ENCODE assay signal across 16 cellular contexts in genomic region chr1:244344001-244344400, GRCh38.
DNase-seq lines count a peak whose midpoint lies in the region; ATAC-seq lines count a peak whose summit lies in the region.
"Had no signal": no experiment of that assay in that cellular context is flagged by ENCODE, and none has a peak within 500 bp of the region (broad histone marks: within the 10 kb centered on the region; RNA-seq: fewer than 3 reads in every experiment).

No MANE protein-coding gene starts in this region.

- no peaks in the 10 kb centered on the region for H3K79me1 ChIP-seq in neuronal stem cell (ENCODE audit: low read depth, low read length)

- H3K27me3 ChIP-seq in Karpas-422 (ENCODE audit: low read length): no peaks in the 10 kb centered on the region
- no peaks in the 10 kb centered on the region for H3K27me3 ChIP-seq in neuronal stem cell (ENCODE audit: control insufficient read depth in 3 of 3, insufficient read depth in 3 of 3, low read depth in 1 of 3, low read length in 3 of 3)
- H3K27me3 ChIP-seq: BE2C had no signal

- H4K20me1 ChIP-seq in Karpas-422 (ENCODE audit: insufficient read depth, low read depth, low read length): no peaks in the 10 kb centered on the region

- H3K4ac ChIP-seq in neuronal stem cell (ENCODE audit: low read length): no peak overlapping the region

- no peaks in the 10 kb centered on the region for H3K9me2 ChIP-seq in Karpas-422 (replicated peaks; ENCODE audit: insufficient read depth, low read length)

- no peaks in the 10 kb centered on the region for H3K79me2 ChIP-seq in Karpas-422 (ENCODE audit: low read length)

- H3K9ac ChIP-seq in Karpas-422 (ENCODE audit: low read length) (no peak overlapping the region), neuronal stem cell (ENCODE audit: low read depth, low read length, poor library complexity) (no peak overlapping the region)

- H4K91ac ChIP-seq in neuronal stem cell (ENCODE audit: low read depth, low read length, poor library complexity): no peak overlapping the region

- H3K27ac ChIP-seq in Karpas-422 (ENCODE audit: low read length) (no peak overlapping the region), neuronal stem cell (replicated peaks; ENCODE audit: low read length) (no peak overlapping the region)
- H3K27ac ChIP-seq: A549, HL-60 had no signal

- H3K36me3 ChIP-seq in Karpas-422 (ENCODE audit: insufficient read depth, low read length) (no peaks in the 10 kb centered on the region), neuronal stem cell (replicated peaks in 1 of 2; ENCODE audit: control insufficient read depth in 2 of 2, insufficient read depth in 2 of 2, low read length in 2 of 2) (no peaks in the 10 kb centered on the region)
- H3K36me3 ChIP-seq: BE2C, HAP-1 had no signal

- H3K4me2 ChIP-seq in Karpas-422 (ENCODE audit: low read depth, low read length, poor library complexity, severe bottlenecking): no peak overlapping the region
- no peak overlapping the region for H3K4me2 ChIP-seq in neuronal stem cell (ENCODE audit: insufficient read depth, low read length, poor library complexity, severe bottlenecking)
- H3K4me2 ChIP-seq: A549 had no signal

- no peak overlapping the region for H3K14ac ChIP-seq in neuronal stem cell (ENCODE audit: low read length)

- no peak overlapping the region for H4K8ac ChIP-seq in neuronal stem cell (ENCODE audit: low read depth, low read length)

- no peak overlapping the region for H3K23ac ChIP-seq in neuronal stem cell (ENCODE audit: low read depth, low read length, poor library complexity)

- no peak for ATAC-seq in left lobe of liver
- ATAC-seq: A549, GM12878, K562 had no signal

- H2AK5ac ChIP-seq in neuronal stem cell (ENCODE audit: low read depth, low read length): no peak overlapping the region

- no CpG with 5 or more reads among the region's 6 CpGs for WGBS in neuronal stem cell (ENCODE audit: extremely low coverage in 2 of 2, insufficient read length in 2 of 2, insufficient replicate concordance in 1 of 2), 2 donors

- H3K4me1 ChIP-seq in Karpas-422 (ENCODE audit: low read length): no peaks in the 10 kb centered on the region
- H3K4me1 ChIP-seq in neuronal stem cell (ENCODE audit: control insufficient read depth in 2 of 2, insufficient read depth in 1 of 2, low read depth in 1 of 2, low read length in 2 of 2): peaks cover 18 to 22% of the 10 kb centered on the region in 2 donors
- H3K4me1 ChIP-seq: BE2C had no signal

- no peak overlapping the region for H2BK12ac ChIP-seq in neuronal stem cell (ENCODE audit: low read length)

- H3K18ac ChIP-seq in neuronal stem cell (ENCODE audit: low read length): peak overlapping the region; percentile 22

- no peak overlapping the region for H2BK5ac ChIP-seq in neuronal stem cell (ENCODE audit: low read length)

- H2BK15ac ChIP-seq in neuronal stem cell (ENCODE audit: low read length): no peak overlapping the region

- no peak overlapping the region for H2AFZ ChIP-seq in Karpas-422 (ENCODE audit: low read length)
- H2AFZ ChIP-seq in neuronal stem cell (ENCODE audit: low read length): no peak overlapping the region

- DNase-seq in Karpas-422 (peak; percentile 6), ecto neural progenitor cell (ENCODE audit: low spot score) (peak; percentile 13), neuronal stem cell (ENCODE audit: low spot score) (no peak), left lobe of liver (ENCODE audit: low spot score) (no peak)
- no peak for DNase-seq in stimulated activated naive CD4-positive, alpha-beta T cell (lab: John Stamatoyannopoulos, UW)
- no peak for DNase-seq in central memory CD4-positive, alpha-beta T cell
- DNase-seq: BE2C; CD4-positive, CD25-positive, alpha-beta regulatory T cell; DMS79; GOT3; HFFc6 had no signal

- H2BK120ac ChIP-seq in neuronal stem cell (ENCODE audit: low read depth, low read length): no peak overlapping the region

- H3K4me3 ChIP-seq in Karpas-422 (ENCODE audit: low read length) (no peak overlapping the region), neuronal stem cell (ENCODE audit: low read length in 2 of 2) (peak overlapping the region in 1 of 2 donors; percentile 48)
- H3K4me3 ChIP-seq: A549, GM12878, HAP-1, K562 had no signal

- 0 out of 2 replicates have a peak, but pooled peaks cover 5% of the 10 kb centered on the region for H3K9me3 ChIP-seq in Karpas-422 (ENCODE audit: low read length)
- peaks cover 0 to 2% of the 10 kb centered on the region in 2 donors for H3K9me3 ChIP-seq in neuronal stem cell (replicated peaks in 1 of 2; ENCODE audit: control insufficient read depth in 2 of 2, insufficient read depth in 1 of 2, low read depth in 1 of 2, low read length in 2 of 2)
- H3K9me3 ChIP-seq: A549, BE2C, HAP-1 had no signal

Comparison
In these comparisons a context has a peak if more than half of its experiments do, and no peak if none do; other contexts are left out.
1. DNase-seq: peak in Karpas-422 (single experiment) and ecto neural progenitor cell (single experiment); none in neuronal stem cell (single experiment), stimulated activated naive CD4-positive, alpha-beta T cell (0 of 6), central memory CD4-positive, alpha-beta T cell (single experiment) and left lobe of liver (single experiment).